Comparison of ENCODE assay signal across 1 cellular context in the genomic region with DNA sequence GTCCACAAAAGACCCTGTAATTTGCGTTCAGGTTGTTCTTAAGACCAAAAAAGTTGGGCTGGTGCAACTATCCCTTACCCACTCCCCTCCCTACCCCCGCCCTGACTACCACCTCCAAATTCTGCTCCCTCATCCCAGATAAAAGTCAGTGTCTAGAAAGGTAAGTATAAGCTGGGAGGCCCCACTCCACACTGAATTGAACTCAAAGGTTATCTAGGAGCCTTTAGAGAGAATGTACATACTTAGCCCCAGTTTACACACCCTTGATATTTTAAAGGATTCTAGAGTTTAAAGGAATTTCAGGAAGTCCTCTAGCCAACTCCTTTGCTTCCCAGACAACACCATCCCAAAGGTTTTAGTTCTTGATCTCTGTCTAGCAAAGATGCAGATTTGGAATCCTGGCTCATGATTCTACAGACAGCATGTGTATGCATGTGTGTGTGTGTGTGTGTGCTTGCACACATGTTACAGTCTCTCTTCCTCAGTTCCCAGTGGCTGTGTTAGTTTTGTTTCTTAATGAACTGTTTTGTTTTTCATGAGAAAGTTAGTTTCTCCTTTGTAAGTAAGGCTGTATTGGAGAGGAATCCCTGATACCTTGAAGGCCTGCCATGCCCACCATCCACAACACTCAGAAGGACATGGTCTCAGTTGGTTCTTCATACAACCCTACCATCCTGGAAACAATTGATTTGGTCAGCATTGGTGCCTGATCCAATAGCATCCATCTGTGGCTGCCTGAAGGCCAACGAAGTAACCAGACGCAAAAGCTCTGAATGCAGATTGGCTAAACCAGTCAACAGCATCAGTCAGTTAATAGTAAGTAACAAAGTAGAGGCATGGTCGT.
TF ChIP-seq lines count a peak whose summit lies in the region.

No MANE protein-coding gene starts in this region.

TF ChIP-seq in HepG2, 621 proteins besides CTCF, POLR2A, EP300 and RAD21 (continued from another document and continues in another):
- TF ChIP-seq, protein P1, sequence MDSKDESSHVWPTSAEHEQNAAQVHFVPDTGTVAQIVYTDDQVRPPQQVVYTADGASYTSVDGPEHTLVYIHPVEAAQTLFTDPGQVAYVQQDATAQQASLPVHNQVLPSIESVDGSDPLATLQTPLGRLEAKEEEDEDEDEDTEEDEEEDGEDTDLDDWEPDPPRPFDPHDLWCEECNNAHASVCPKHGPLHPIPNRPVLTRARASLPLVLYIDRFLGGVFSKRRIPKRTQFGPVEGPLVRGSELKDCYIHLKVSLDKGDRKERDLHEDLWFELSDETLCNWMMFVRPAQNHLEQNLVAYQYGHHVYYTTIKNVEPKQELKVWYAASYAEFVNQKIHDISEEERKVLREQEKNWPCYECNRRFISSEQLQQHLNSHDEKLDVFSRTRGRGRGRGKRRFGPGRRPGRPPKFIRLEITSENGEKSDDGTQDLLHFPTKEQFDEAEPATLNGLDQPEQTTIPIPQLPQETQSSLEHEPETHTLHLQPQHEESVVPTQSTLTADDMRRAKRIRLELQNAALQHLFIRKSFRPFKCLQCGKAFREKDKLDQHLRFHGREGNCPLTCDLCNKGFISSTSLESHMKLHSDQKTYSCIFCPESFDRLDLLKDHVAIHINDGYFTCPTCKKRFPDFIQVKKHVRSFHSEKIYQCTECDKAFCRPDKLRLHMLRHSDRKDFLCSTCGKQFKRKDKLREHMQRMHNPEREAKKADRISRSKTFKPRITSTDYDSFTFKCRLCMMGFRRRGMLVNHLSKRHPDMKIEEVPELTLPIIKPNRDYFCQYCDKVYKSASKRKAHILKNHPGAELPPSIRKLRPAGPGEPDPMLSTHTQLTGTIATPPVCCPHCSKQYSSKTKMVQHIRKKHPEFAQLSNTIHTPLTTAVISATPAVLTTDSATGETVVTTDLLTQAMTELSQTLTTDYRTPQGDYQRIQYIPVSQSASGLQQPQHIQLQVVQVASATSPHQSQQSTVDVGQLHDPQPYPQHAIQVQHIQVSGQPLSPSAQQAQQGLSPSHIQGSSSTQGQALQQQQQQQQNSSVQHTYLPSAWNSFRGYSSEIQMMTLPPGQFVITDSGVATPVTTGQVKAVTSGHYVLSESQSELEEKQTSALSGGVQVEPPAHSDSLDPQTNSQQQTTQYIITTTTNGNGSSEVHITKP (CRISPR knock-in tag; IDR thresholded peaks at IDR 0.05; ENCODE audit: low read depth) = no peak
- TF ChIP-seq, protein P2, sequence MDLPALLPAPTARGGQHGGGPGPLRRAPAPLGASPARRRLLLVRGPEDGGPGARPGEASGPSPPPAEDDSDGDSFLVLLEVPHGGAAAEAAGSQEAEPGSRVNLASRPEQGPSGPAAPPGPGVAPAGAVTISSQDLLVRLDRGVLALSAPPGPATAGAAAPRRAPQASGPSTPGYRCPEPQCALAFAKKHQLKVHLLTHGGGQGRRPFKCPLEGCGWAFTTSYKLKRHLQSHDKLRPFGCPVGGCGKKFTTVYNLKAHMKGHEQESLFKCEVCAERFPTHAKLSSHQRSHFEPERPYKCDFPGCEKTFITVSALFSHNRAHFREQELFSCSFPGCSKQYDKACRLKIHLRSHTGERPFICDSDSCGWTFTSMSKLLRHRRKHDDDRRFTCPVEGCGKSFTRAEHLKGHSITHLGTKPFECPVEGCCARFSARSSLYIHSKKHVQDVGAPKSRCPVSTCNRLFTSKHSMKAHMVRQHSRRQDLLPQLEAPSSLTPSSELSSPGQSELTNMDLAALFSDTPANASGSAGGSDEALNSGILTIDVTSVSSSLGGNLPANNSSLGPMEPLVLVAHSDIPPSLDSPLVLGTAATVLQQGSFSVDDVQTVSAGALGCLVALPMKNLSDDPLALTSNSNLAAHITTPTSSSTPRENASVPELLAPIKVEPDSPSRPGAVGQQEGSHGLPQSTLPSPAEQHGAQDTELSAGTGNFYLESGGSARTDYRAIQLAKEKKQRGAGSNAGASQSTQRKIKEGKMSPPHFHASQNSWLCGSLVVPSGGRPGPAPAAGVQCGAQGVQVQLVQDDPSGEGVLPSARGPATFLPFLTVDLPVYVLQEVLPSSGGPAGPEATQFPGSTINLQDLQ (CRISPR knock-in tag; IDR thresholded peaks at IDR 0.05) = no peak
- TF ChIP-seq ZNF292 (CRISPR knock-in tag; IDR thresholded peaks at IDR 0.05; ENCODE audit: borderline replicate concordance, low read depth) (no peak), ZSCAN20 (CRISPR knock-in tag; IDR thresholded peaks at IDR 0.05; ENCODE audit: borderline replicate concordance) (no peak), ZNF276 (CRISPR knock-in tag; IDR thresholded peaks at IDR 0.05; ENCODE audit: low read depth) (no peak), ZNF274 (CRISPR knock-in tag; IDR thresholded peaks at IDR 0.05) (no peak), BRD4 (CRISPR knock-in tag; IDR thresholded peaks at IDR 0.05) (0 out of 2 replicates have a peak, but pooled peaks have one; percentile 38), ZNF10 (CRISPR knock-in tag; IDR thresholded peaks at IDR 0.05; ENCODE audit: borderline replicate concordance, low read depth) (no peak), GPBP1L1 (CRISPR knock-in tag; IDR thresholded peaks at IDR 0.05) (no peak), GATAD1 (CRISPR knock-in tag; IDR thresholded peaks at IDR 0.05) (no peak), ZNF547 (CRISPR knock-in tag; IDR thresholded peaks at IDR 0.05) (0 out of 2 replicates have a peak, but pooled peaks have one; percentile 28), CHD2 (IDR thresholded peaks at IDR 0.05; ENCODE audit: low read depth, low read length) (no peak), ZNF264 (CRISPR knock-in tag; IDR thresholded peaks at IDR 0.05) (no peak), ZBTB26 (CRISPR knock-in tag; IDR thresholded peaks at IDR 0.05; ENCODE audit: borderline replicate concordance) (no peak), ZKSCAN1 (IDR thresholded peaks at IDR 0.05; ENCODE audit: low read length) (no peak; the same call in 1 of the 2 replicates), ZNF589 (CRISPR knock-in tag; conservative IDR thresholded peaks at IDR 0.05) (no peak), FOXC1 (CRISPR knock-in tag; IDR thresholded peaks at IDR 0.05; ENCODE audit: borderline replicate concordance) (no peak), ZNF12 (CRISPR knock-in tag; IDR thresholded peaks at IDR 0.05) (no peak), ZFX (CRISPR knock-in tag; IDR thresholded peaks at IDR 0.05; ENCODE audit: low read depth) (peak; percentile 29; the same call in 1 of the 2 replicates), EEA1 (CRISPR knock-in tag; IDR thresholded peaks at IDR 0.05; ENCODE audit: borderline replicate concordance) (no peak), RARG (CRISPR knock-in tag; IDR thresholded peaks at IDR 0.05; ENCODE audit: low read depth) (no peak), ZKSCAN5 (CRISPR knock-in tag; IDR thresholded peaks at IDR 0.05) (no peak), ZSCAN22 (CRISPR knock-in tag; IDR thresholded peaks at IDR 0.05) (no peak), PITX1 (CRISPR knock-in tag; IDR thresholded peaks at IDR 0.05) (0 out of 2 replicates have a peak, but pooled peaks have one; percentile 39), ZNF329 (CRISPR knock-in tag; IDR thresholded peaks at IDR 0.05; ENCODE audit: low read depth) (no peak), MBNL3 (CRISPR knock-in tag; conservative IDR thresholded peaks at IDR 0.05) (no peak), ZFP62 (CRISPR knock-in tag; IDR thresholded peaks at IDR 0.05) (no peak), ZNF772 (CRISPR knock-in tag; IDR thresholded peaks at IDR 0.05) (no peak), ARNTL (CRISPR knock-in tag; IDR thresholded peaks at IDR 0.05) (no peak; the same call in 1 of the 2 replicates), DNMT1 (CRISPR knock-in tag; IDR thresholded peaks at IDR 0.05) (no peak), ZNF232 (CRISPR knock-in tag; IDR thresholded peaks at IDR 0.05; ENCODE audit: borderline replicate concordance) (no peak), JARID2 (CRISPR knock-in tag; IDR thresholded peaks at IDR 0.05; ENCODE audit: insufficient replicate concordance) (no peak), ZNF430 (CRISPR knock-in tag; IDR thresholded peaks at IDR 0.05) (no peak), ZNF546 (CRISPR knock-in tag; conservative IDR thresholded peaks at IDR 0.05) (no peak), PRPF4 (IDR thresholded peaks at IDR 0.05; ENCODE audit: low read depth, low read length, poor library complexity, severe bottlenecking) (no peak), JUNB (CRISPR knock-in tag; IDR thresholded peaks at IDR 0.05; ENCODE audit: borderline replicate concordance) (no peak), ARNT (IDR thresholded peaks at IDR 0.05) (no peak), ZNF33B (CRISPR knock-in tag; IDR thresholded peaks at IDR 0.05) (no peak), ZNF543 (CRISPR knock-in tag; IDR thresholded peaks at IDR 0.05) (no peak; the same call in 1 of the 2 replicates), RBM22 (optimal IDR thresholded peaks at IDR 0.05; ENCODE audit: low read length) (no peak)
- TF ChIP-seq, protein P3, sequence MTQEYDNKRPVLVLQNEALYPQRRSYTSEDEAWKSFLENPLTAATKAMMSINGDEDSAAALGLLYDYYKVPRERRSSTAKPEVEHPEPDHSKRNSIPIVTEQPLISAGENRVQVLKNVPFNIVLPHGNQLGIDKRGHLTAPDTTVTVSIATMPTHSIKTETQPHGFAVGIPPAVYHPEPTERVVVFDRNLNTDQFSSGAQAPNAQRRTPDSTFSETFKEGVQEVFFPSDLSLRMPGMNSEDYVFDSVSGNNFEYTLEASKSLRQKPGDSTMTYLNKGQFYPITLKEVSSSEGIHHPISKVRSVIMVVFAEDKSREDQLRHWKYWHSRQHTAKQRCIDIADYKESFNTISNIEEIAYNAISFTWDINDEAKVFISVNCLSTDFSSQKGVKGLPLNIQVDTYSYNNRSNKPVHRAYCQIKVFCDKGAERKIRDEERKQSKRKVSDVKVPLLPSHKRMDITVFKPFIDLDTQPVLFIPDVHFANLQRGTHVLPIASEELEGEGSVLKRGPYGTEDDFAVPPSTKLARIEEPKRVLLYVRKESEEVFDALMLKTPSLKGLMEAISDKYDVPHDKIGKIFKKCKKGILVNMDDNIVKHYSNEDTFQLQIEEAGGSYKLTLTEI (CRISPR knock-in tag; conservative IDR thresholded peaks at IDR 0.05) = no peak
- TF ChIP-seq, protein P4, sequence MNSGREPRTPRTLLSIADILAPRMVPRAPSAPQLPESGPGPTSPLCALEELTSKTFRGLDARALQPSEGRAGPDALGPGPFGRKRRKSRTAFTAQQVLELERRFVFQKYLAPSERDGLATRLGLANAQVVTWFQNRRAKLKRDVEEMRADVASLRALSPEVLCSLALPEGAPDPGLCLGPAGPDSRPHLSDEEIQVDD (CRISPR knock-in tag; IDR thresholded peaks at IDR 0.05; ENCODE audit: borderline replicate concordance) = no peak
- TF ChIP-seq, protein P5, sequence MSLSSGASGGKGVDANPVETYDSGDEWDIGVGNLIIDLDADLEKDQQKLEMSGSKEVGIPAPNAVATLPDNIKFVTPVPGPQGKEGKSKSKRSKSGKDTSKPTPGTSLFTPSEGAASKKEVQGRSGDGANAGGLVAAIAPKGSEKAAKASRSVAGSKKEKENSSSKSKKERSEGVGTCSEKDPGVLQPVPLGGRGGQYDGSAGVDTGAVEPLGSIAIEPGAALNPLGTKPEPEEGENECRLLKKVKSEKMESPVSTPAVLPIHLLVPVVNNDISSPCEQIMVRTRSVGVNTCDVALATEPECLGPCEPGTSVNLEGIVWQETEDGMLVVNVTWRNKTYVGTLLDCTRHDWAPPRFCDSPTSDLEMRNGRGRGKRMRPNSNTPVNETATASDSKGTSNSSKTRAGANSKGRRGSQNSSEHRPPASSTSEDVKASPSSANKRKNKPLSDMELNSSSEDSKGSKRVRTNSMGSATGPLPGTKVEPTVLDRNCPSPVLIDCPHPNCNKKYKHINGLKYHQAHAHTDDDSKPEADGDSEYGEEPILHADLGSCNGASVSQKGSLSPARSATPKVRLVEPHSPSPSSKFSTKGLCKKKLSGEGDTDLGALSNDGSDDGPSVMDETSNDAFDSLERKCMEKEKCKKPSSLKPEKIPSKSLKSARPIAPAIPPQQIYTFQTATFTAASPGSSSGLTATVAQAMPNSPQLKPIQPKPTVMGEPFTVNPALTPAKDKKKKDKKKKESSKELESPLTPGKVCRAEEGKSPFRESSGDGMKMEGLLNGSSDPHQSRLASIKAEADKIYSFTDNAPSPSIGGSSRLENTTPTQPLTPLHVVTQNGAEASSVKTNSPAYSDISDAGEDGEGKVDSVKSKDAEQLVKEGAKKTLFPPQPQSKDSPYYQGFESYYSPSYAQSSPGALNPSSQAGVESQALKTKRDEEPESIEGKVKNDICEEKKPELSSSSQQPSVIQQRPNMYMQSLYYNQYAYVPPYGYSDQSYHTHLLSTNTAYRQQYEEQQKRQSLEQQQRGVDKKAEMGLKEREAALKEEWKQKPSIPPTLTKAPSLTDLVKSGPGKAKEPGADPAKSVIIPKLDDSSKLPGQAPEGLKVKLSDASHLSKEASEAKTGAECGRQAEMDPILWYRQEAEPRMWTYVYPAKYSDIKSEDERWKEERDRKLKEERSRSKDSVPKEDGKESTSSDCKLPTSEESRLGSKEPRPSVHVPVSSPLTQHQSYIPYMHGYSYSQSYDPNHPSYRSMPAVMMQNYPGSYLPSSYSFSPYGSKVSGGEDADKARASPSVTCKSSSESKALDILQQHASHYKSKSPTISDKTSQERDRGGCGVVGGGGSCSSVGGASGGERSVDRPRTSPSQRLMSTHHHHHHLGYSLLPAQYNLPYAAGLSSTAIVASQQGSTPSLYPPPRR (CRISPR knock-in tag; IDR thresholded peaks at IDR 0.05; ENCODE audit: borderline replicate concordance) = peak; percentile 19; the same call in 1 of the 2 replicates
